Comparison of ENCODE assay signal across 15 cellular contexts in the genomic region with DNA sequence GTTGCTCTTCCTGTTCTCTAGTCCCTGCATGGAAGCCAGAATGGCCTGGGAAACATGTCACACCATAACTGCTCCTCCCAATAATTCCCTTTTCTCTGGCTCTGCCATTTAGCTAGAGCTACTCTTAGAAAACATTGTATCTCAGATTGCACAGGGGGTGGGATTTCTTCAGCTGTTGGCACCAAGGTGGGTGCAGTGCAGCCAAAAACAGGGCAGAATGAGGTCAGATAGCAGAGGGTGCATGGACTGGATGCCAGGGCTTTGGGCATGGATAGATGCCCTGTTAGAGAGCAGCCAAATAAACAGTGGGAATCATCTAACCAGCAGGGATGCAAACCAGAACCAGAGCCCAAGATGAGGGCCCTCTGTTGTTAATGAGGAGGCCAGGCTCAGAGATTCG.
"Had no signal": no experiment of that assay in that cellular context is flagged by ENCODE, and none has a peak within 500 bp of the region (broad histone marks: within the 10 kb centered on the region; RNA-seq: fewer than 3 reads in every experiment).

No MANE protein-coding gene starts in this region.

- ATAC-seq: left lung, pancreas had no signal

- DNase-seq: activated CD4-positive, alpha-beta memory T cell treated with anti-CD3 and anti-CD28 coated beads, Interleukin-2, amount 10 ng/mL, durations not matched to agents 7 days and 5 days; activated CD4-positive, alpha-beta T cell treated with anti-CD3 and anti-CD28 coated beads for 48 hours; activated CD4-positive, CD25-positive, alpha-beta regulatory T cell; activated naive CD4-positive, alpha-beta T cell treated with anti-CD3 and anti-CD28 coated beads for 36 hours; activated T-cell treated with anti-CD3 and anti-CD28 coated beads, Interleukin-2, amount 50 U/mL, for 1 hour; foreskin fibroblast; kidney; left lung; naive B cell; pancreas; sigmoid colon; SK-N-SH; spleen; stimulated activated CD8-positive, alpha-beta memory T cell treated with anti-CD3 and anti-CD28 coated beads, Interleukin-4, amount 100 ng/mL, for 48 hours; stimulated activated naive CD4-positive, alpha-beta T cell had no signal
